In genomic region chr19:2494447-2495129, GRCh38 we compare ENCODE assay signal across 8 cellular contexts. TPM values are rescaled to one million over a fixed set of nuclear protein-coding genes. Genes with fewer than 3 reads are reported as not detected.
A peak's percentile ranks its signal among the peaks of the same experiment; 100 is the strongest.
DNase-seq lines count a peak whose midpoint lies in the region; FAIRE-seq and TF ChIP-seq lines count a peak whose summit lies in the region.

No MANE protein-coding gene starts in this region.

- peak overlapping the region; percentile 89 for H3K9ac ChIP-seq in neuronal stem cell (ENCODE audit: low read depth, low read length, poor library complexity)

- no peak overlapping the region for H3K27ac ChIP-seq in neuronal stem cell (replicated peaks; ENCODE audit: low read length)
- H3K27ac ChIP-seq in vagina: peak overlapping the region; percentile 84

- peak; percentile 73 for DNase-seq in ACHN
- peak; percentile 79 for DNase-seq in GM19238 (ENCODE audit: insufficient read length, low spot score)
- peak; percentile 31 for DNase-seq in RCC 7860 (ENCODE audit: low spot score)
- peak in 41 of 42 donors; percentile 17 to 84 (median 67) for DNase-seq in head of caudate nucleus
- no peak for DNase-seq in neuronal stem cell (ENCODE audit: low spot score)
- no peak for DNase-seq in vagina (ENCODE audit: extremely low spot score in 2 of 2)
- no peak for DNase-seq in NCI-H1105 treated with DMSO at 0.1 percent for 48 hours (lab: John Stamatoyannopoulos, UW)

- peak overlapping the region; percentile 97 for H3K14ac ChIP-seq in neuronal stem cell (ENCODE audit: low read length)

- H2AK5ac ChIP-seq in neuronal stem cell (ENCODE audit: low read depth, low read length): peak overlapping the region; percentile 97

- H3K4me2 ChIP-seq in neuronal stem cell (ENCODE audit: insufficient read depth, low read length, poor library complexity, severe bottlenecking): peak overlapping the region; percentile 81

- peak overlapping the region; percentile 94 for H4K8ac ChIP-seq in neuronal stem cell (ENCODE audit: low read depth, low read length)

- H3K4ac ChIP-seq in neuronal stem cell (ENCODE audit: low read length): peak overlapping the region; percentile 90

- no peaks in the 10 kb centered on the region for H3K9me3 Mint-ChIP-seq in activated naive CD8-positive, alpha-beta T cell (ENCODE audit: low read depth)

- peaks cover 0 to 4% of the 10 kb centered on the region in 2 donors for H3K9me3 ChIP-seq in neuronal stem cell (replicated peaks in 1 of 2; ENCODE audit: control insufficient read depth in 2 of 2, insufficient read depth in 1 of 2, low read depth in 1 of 2, low read length in 2 of 2)
- H3K9me3 ChIP-seq in vagina: no peaks in the 10 kb centered on the region

- no peak for TF ChIP-seq CTCF in vagina (IDR thresholded peaks at IDR 0.05)

- in situ Hi-C loops in ACHN (cut with HindIII; ENCODE audit: low pct_ligation_motif_present, low pct_unique_long_range_greater_than_20kb, low sequenced_read_pairs): no loop called here

- H3K27me3 Mint-ChIP-seq in activated naive CD8-positive, alpha-beta T cell: peaks cover 10% of the 10 kb centered on the region

- H2BK5ac ChIP-seq in neuronal stem cell (ENCODE audit: low read length): no peak overlapping the region

- peaks cover 3 to 21% of the 10 kb centered on the region in 2 donors for H3K4me1 ChIP-seq in neuronal stem cell (ENCODE audit: control insufficient read depth in 2 of 2, insufficient read depth in 1 of 2, low read depth in 1 of 2, low read length in 2 of 2)
- peaks cover 51% of the 10 kb centered on the region for H3K4me1 ChIP-seq in vagina

- no peak overlapping the region for H2BK120ac ChIP-seq in neuronal stem cell (ENCODE audit: low read depth, low read length)

- H3K4me3 ChIP-seq in neuronal stem cell (ENCODE audit: low read length in 2 of 2) (peak overlapping the region; percentile 32 to 76), vagina (peak overlapping the region; percentile 56 to 57)

- intact Hi-C loops in head of caudate nucleus (cut with DNase I): no loop called here
- intact Hi-C loops in vagina (cut with DNase I): no loop called here

- H3K23ac ChIP-seq in neuronal stem cell (ENCODE audit: low read depth, low read length, poor library complexity): peak overlapping the region; percentile 100

- H3K36me3 ChIP-seq in neuronal stem cell (replicated peaks in 1 of 2; ENCODE audit: control insufficient read depth in 2 of 2, insufficient read depth in 2 of 2, low read length in 2 of 2): peaks cover 0 to 2% of the 10 kb centered on the region in 2 donors
- H3K36me3 ChIP-seq in vagina: no peaks in the 10 kb centered on the region

- H2BK15ac ChIP-seq in neuronal stem cell (ENCODE audit: low read length): peak overlapping the region; percentile 95

- no peak overlapping the region for H3K27ac Mint-ChIP-seq in activated naive CD8-positive, alpha-beta T cell

- no peaks in the 10 kb centered on the region for H3K79me1 ChIP-seq in neuronal stem cell (ENCODE audit: low read depth, low read length)

- H3K27me3 ChIP-seq in neuronal stem cell (ENCODE audit: control insufficient read depth in 3 of 3, insufficient read depth in 3 of 3, low read depth in 1 of 3, low read length in 3 of 3) (peaks cover 1 to 68% (median 13%) of the 10 kb centered on the region in 3 experiments), vagina (no peaks in the 10 kb centered on the region)

- TF ChIP-seq POLR2A in vagina (IDR thresholded peaks at IDR 0.05): no peak

- H2AFZ ChIP-seq in neuronal stem cell (ENCODE audit: low read length): peak overlapping the region; percentile 78

- peaks cover 29% of the 10 kb centered on the region for H3K4me1 Mint-ChIP-seq in activated naive CD8-positive, alpha-beta T cell (ENCODE audit: low read depth)

- H2BK12ac ChIP-seq in neuronal stem cell (ENCODE audit: low read length): peak overlapping the region; percentile 99

- peak overlapping the region; percentile 99 for H3K18ac ChIP-seq in neuronal stem cell (ENCODE audit: low read length)

- H3K4me3 Mint-ChIP-seq in activated naive CD8-positive, alpha-beta T cell: peak overlapping the region; percentile 72

- no CpG with 5 or more reads among the region's 72 CpGs for WGBS in neuronal stem cell (ENCODE audit: extremely low coverage in 2 of 2, insufficient read length in 2 of 2, insufficient replicate concordance in 1 of 2), 2 donors

- no peak overlapping the region for H4K91ac ChIP-seq in neuronal stem cell (ENCODE audit: low read depth, low read length, poor library complexity)

- H3K36me3 Mint-ChIP-seq in activated naive CD8-positive, alpha-beta T cell: no peaks in the 10 kb centered on the region

- FAIRE-seq in RCC 7860 (lab: Jason Lieb, UNC): no peak

RNA-seq across cellular contexts. Expression of gene GADD45B, which starts 18.7 kb away (rescaled TPM):
- polyA plus RNA-seq in neuronal stem cell (2013, experiment 1 of 2): 3.0 TPM
- polyA plus RNA-seq in neuronal stem cell (2013, experiment 2 of 2): 2.3 TPM
- total RNA-seq in vagina: 181 TPM

RNA-seq across cellular contexts. Expression of gene LMNB2, which starts 37.8 kb away (rescaled TPM):
- polyA plus RNA-seq in neuronal stem cell (2013, experiment 1 of 2): 123 TPM
- polyA plus RNA-seq in neuronal stem cell (2013, experiment 2 of 2): 124 TPM
- total RNA-seq in vagina: 41.0 TPM

Comparison
In these comparisons a context has a peak if more than half of its experiments do, and no peak if none do; other contexts are left out.
1. DNase-seq: peak in ACHN (single experiment), GM19238 (single experiment), RCC 7860 (single experiment) and head of caudate nucleus (41 of 42); none in neuronal stem cell (single experiment), vagina (0 of 2) and NCI-H1105 treated with DMSO at 0.1 percent for 48 hours (single experiment).